1 cellular context compared by ENCODE assay signal in the genomic region with DNA sequence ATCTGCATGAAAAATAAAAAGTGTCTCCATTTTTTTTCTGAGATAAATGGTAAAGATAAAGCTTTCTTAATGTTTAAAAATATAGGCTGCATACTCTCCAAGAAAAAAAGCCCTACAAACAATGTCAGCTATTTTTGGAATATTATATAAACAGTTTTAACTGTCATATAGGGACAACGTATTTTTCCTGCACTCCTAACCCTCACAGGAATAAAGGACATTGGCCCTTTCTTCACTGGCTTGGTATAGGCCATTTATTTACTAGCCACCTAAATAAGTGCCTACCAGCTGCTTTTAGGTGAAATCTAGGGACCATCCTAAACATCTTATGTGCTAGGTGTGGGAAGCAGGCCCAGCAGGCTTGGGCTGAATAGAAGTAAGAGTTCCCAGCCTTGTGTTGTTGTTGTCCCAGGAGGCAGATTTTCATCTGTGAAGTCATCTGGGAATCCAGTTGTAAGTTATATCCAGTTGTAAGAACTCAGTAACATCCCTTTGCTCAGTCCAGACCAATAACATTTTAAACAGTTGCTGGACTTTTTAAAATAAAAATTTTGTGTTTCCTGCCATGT.
TF ChIP-seq lines count a peak whose summit lies in the region.

No MANE protein-coding gene starts in this region.

TF ChIP-seq in HEK293, 187 proteins besides CTCF, POLR2A, EP300 and RAD21 (continued from another document):
- TF ChIP-seq, protein P1, sequence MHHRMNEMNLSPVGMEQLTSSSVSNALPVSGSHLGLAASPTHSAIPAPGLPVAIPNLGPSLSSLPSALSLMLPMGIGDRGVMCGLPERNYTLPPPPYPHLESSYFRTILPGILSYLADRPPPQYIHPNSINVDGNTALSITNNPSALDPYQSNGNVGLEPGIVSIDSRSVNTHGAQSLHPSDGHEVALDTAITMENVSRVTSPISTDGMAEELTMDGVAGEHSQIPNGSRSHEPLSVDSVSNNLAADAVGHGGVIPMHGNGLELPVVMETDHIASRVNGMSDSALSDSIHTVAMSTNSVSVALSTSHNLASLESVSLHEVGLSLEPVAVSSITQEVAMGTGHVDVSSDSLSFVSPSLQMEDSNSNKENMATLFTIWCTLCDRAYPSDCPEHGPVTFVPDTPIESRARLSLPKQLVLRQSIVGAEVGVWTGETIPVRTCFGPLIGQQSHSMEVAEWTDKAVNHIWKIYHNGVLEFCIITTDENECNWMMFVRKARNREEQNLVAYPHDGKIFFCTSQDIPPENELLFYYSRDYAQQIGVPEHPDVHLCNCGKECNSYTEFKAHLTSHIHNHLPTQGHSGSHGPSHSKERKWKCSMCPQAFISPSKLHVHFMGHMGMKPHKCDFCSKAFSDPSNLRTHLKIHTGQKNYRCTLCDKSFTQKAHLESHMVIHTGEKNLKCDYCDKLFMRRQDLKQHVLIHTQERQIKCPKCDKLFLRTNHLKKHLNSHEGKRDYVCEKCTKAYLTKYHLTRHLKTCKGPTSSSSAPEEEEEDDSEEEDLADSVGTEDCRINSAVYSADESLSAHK (tag by site-specific recombination; IDR thresholded peaks at IDR 0.05): no peak
- TF ChIP-seq ZNF76 (tag by site-specific recombination; IDR thresholded peaks at IDR 0.05; ENCODE audit: borderline replicate concordance, low read depth) (no peak), ZNF133 (tag by site-specific recombination; IDR thresholded peaks at IDR 0.05) (no peak), ZNF146 (tag by site-specific recombination; IDR thresholded peaks at IDR 0.05) (no peak), ZNF654 (tag by site-specific recombination; IDR thresholded peaks at IDR 0.05; ENCODE audit: low read depth) (no peak), ZNF23 (tag by site-specific recombination; IDR thresholded peaks at IDR 0.05; ENCODE audit: borderline replicate concordance) (no peak)
TF ChIP-seq in HEK293: peak in this region for 2.
